In the genomic region with DNA sequence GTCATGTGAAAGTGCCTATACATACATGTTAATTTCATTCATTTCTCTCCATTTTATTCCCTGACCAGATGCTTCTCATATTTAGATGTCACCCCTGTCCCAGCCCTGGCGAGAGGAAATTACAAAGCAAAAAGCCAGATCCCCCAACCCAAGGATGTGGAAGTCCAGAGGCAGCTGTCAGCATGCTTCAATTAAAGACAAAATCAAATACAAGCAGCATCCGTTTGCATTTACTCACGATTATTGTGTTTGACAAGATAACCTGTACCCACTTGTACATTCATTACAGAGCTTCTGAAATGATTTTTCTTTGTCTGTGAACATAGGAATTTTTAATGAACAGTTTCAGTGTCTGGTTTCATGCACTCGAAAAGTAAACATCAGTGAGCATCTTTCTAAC, we compare ENCODE assay signal across 16 cellular contexts.
"Had no signal": no experiment of that assay in that cellular context is flagged by ENCODE, and none has a peak within 500 bp of the region (broad histone marks: within the 10 kb centered on the region; RNA-seq: fewer than 3 reads in every experiment).

No MANE protein-coding gene starts in this region.

- H3K9me3 Mint-ChIP-seq: effector memory CD8-positive, alpha-beta T cell; nephron; stimulated activated naive B cell treated with anti-CD40 and anti-IgM and Interleukin-4, amounts not matched to agents 10 μg/mL and 1 μg/mL and 100 μg/mL, for 72 hours had no signal

- H3K4me3 Mint-ChIP-seq: activated CD8-positive, alpha-beta T cell treated with anti-CD3 and anti-CD28 coated beads, Interleukin-2, amount 10 ng/mL, durations not matched to agents 7 days and 5 days; effector memory CD8-positive, alpha-beta T cell; nephron; stimulated activated naive B cell treated with anti-CD40 and anti-IgM and Interleukin-4, amounts not matched to agents 10 μg/mL and 1 μg/mL and 100 μg/mL, for 72 hours had no signal

- H3K27me3 Mint-ChIP-seq: effector memory CD8-positive, alpha-beta T cell had no signal

- H3K27ac Mint-ChIP-seq: activated CD8-positive, alpha-beta T cell treated with anti-CD3 and anti-CD28 coated beads, Interleukin-2, amount 10 ng/mL, durations not matched to agents 7 days and 5 days; effector memory CD8-positive, alpha-beta T cell; nephron; stimulated activated naive B cell treated with anti-CD40 and anti-IgM and Interleukin-4, amounts not matched to agents 10 μg/mL and 1 μg/mL and 100 μg/mL, for 72 hours had no signal

- H3K4me1 Mint-ChIP-seq: stimulated activated naive B cell treated with anti-CD40 and anti-IgM and Interleukin-4, amounts not matched to agents 10 μg/mL and 1 μg/mL and 100 μg/mL, for 72 hours had no signal

- DNase-seq: activated CD4-positive, CD25-positive, alpha-beta regulatory T cell treated with anti-CD3 and anti-CD28 coated beads, Interleukin-2, amount 50 U/mL, for 72 hours; activated CD8-positive, alpha-beta memory T cell treated with anti-CD3 and anti-CD28 coated beads, Interleukin-2, amount 50 U/mL, for 4 hours; activated CD8-positive, alpha-beta T cell treated with anti-CD3 and anti-CD28 coated beads, Interleukin-2, amount 10 ng/mL, durations not matched to agents 7 days and 5 days; activated naive CD4-positive, alpha-beta T cell; dermis blood vessel endothelial cell; effector memory CD8-positive, alpha-beta T cell; foreskin melanocyte; head of caudate nucleus; mesendoderm; nucleus accumbens; stimulated activated CD4-positive, alpha-beta T cell treated with anti-CD3 and anti-CD28 coated beads, Interleukin-15, amount 100 ng/mL, for 24 hours; stimulated activated CD4-positive, alpha-beta T cell treated with anti-CD3 and anti-CD28 coated beads, Interleukin-4, amount 100 ng/mL, for 1 hour; stimulated activated naive B cell treated with anti-CD40 and anti-IgM and Interleukin-4, amounts not matched to agents 10 μg/mL and 1 μg/mL and 100 μg/mL, for 72 hours; T-helper 9 cell; thyroid gland had no signal

- H3K36me3 Mint-ChIP-seq: stimulated activated naive B cell treated with anti-CD40 and anti-IgM and Interleukin-4, amounts not matched to agents 10 μg/mL and 1 μg/mL and 100 μg/mL, for 72 hours had no signal

- ATAC-seq: activated CD8-positive, alpha-beta T cell treated with anti-CD3 and anti-CD28 coated beads, Interleukin-2, amount 10 ng/mL, durations not matched to agents 7 days and 5 days; effector memory CD8-positive, alpha-beta T cell; stimulated activated naive B cell treated with anti-CD40 and anti-IgM and Interleukin-4, amounts not matched to agents 10 μg/mL and 1 μg/mL and 100 μg/mL, for 72 hours had no signal
